30 cellular contexts compared by ENCODE assay signal in the genomic region with DNA sequence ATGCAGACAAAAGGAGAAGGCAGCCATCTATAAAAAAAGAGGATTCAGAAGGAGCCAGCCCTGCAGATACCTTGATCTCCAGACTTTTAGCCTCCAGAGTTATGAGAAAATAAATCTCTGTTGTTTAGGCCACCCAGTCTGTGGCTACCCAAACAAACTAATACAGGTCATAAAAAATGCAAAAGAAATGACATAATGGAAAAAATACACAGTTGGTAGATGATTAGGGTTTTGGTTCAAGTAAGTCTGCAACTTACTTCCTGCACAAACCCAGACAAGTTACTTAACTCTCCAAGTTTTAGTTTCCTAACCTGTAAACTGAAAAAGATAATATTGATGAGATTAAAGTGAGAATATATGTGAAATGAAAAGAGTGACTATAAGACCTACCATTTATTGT. TPM values are rescaled to one million over a fixed set of nuclear protein-coding genes. Genes with fewer than 3 reads are reported as not detected.
DNase-seq lines count a peak whose midpoint lies in the region; ATAC-seq and FAIRE-seq lines count a peak whose summit lies in the region.
"Had no signal": no experiment of that assay in that cellular context is flagged by ENCODE, and none has a peak within 500 bp of the region (broad histone marks: within the 10 kb centered on the region; RNA-seq: fewer than 3 reads in every experiment).

No MANE protein-coding gene starts in this region.

- FAIRE-seq in GM19239 (lab: Jason Lieb, UNC), result peak; percentile 45
- FAIRE-seq: G401.6 had no signal

- H3K4me1 ChIP-seq in SJSA1 (replicated peaks) (peaks cover 9% of the 10 kb centered on the region), aorta (ENCODE audit: control insufficient read depth in 1 of 2, insufficient read depth in 2 of 2, low read length in 2 of 2) (no peaks in the 10 kb centered on the region)
- H3K4me1 ChIP-seq: HAP-1 had no signal

- H3K9me3 ChIP-seq in SJSA1 (replicated peaks) (no peaks in the 10 kb centered on the region), aorta (ENCODE audit: control insufficient read depth, low read length) (no peaks in the 10 kb centered on the region)
- H3K9me3 ChIP-seq: HAP-1, MG63, SJCRH30 had no signal

- H3K36me3 ChIP-seq in SJSA1, result no peaks in the 10 kb centered on the region
- H3K36me3 ChIP-seq in aorta (ENCODE audit: control insufficient read depth in 1 of 2, insufficient read depth in 2 of 2, low read length in 1 of 2), result peaks cover 4% of the 10 kb centered on the region in 2 donors

- ATAC-seq in HG02981 (IDR thresholded peaks at IDR 0.05; ENCODE audit: unreplicated experiment), result no peak
- ATAC-seq in aorta (ENCODE audit: low FRiP score), result no peak
- ATAC-seq: Right ventricle myocardium inferior had no signal

- peak overlapping the region; percentile 18 for H3K27ac Mint-ChIP-seq in activated naive CD4-positive, alpha-beta T cell treated with anti-CD3 and anti-CD28 coated beads for 36 hours
- H3K27ac Mint-ChIP-seq: HFFc6 had no signal

- no peak overlapping the region for H3K4me3 ChIP-seq in SJSA1
- H3K4me3 ChIP-seq in aorta (ENCODE audit: low read length in 2 of 2), result no peak overlapping the region
- H3K4me3 ChIP-seq: HAP-1, MG63, PC-9, SJCRH30 had no signal

- H3K27ac ChIP-seq in SJSA1 (peak overlapping the region; percentile 17; the same call in 1 of the 2 replicates), aorta (ENCODE audit: low read depth in 1 of 2, low read length in 2 of 2) (no peak overlapping the region)
- H3K27ac ChIP-seq: PC-9, SJCRH30 had no signal

- H3K36me3 Mint-ChIP-seq in activated naive CD4-positive, alpha-beta T cell treated with anti-CD3 and anti-CD28 coated beads for 36 hours (ENCODE audit: low read depth), result peaks cover 46% of the 10 kb centered on the region

- intact Hi-C loops in activated naive CD4-positive, alpha-beta T cell treated with anti-CD3 and anti-CD28 coated beads for 36 hours (cut with micrococcal nuclease), result no loop called here
- intact Hi-C loops in aorta (cut with DNase I), result no loop called here

- no peaks in the 10 kb centered on the region for H3K9me3 Mint-ChIP-seq in activated naive CD4-positive, alpha-beta T cell treated with anti-CD3 and anti-CD28 coated beads for 36 hours
- H3K9me3 Mint-ChIP-seq: CD4-positive, alpha-beta memory T cell; HFFc6 had no signal

- CTCF ChIA-PET in activated naive CD4-positive, alpha-beta T cell treated with anti-CD3 and anti-CD28 coated beads for 36 hours (lab: Charles Lee), result interaction anchor here (0.6 kb wide), 1 partner anchor 160 kb away, joined by 3 read pairs; no protein-coding TSS in a partner anchor

- H3K27me3 Mint-ChIP-seq in activated naive CD4-positive, alpha-beta T cell treated with anti-CD3 and anti-CD28 coated beads for 36 hours (ENCODE audit: low read depth), result no peaks in the 10 kb centered on the region
- H3K27me3 Mint-ChIP-seq: CD4-positive, alpha-beta memory T cell had no signal

- no peak for DNase-seq in activated naive CD4-positive, alpha-beta T cell treated with anti-CD3 and anti-CD28 coated beads for 36 hours
- no peak for DNase-seq in activated naive CD4-positive, alpha-beta T cell (lab: John Stamatoyannopoulos, UW)
- DNase-seq in GM19239 (ENCODE audit: insufficient read length, low spot score), result no peak
- peak in 1 of 2 experiments; percentile 25 for DNase-seq in SJSA1 (ENCODE audit: low read depth in 1 of 2, low spot score in 2 of 2)
- no peak for DNase-seq in aorta
- DNase-seq in NCI-H226, result no peak
- DNase-seq: C1 segment of cervical spinal cord; CD4-positive, alpha-beta memory T cell; COR-L47; GOT3; HFFc6; IMR-90; KG1; MG63; NCI-H1105 treated with DMSO at 0.1 percent for 48 hours; NCI-H146; NCI-H1930; NCI-H2107; NCI-H446; NCI-H526; NCI-H82; NK-92 treated with Interleukin-12 subunit alpha and Interleukin-12 subunit beta, amount 100 ng/mL, for 24 hours; PC-9; SJCRH30 had no signal

- H3K27me3 ChIP-seq in SJSA1 (replicated peaks), result no peaks in the 10 kb centered on the region
- H3K27me3 ChIP-seq in aorta (ENCODE audit: control insufficient read depth in 1 of 2, insufficient read depth in 2 of 2, low read length in 1 of 2), result no peaks in the 10 kb centered on the region
- H3K27me3 ChIP-seq: MG63, SJCRH30 had no signal

- H3K4me1 Mint-ChIP-seq in activated naive CD4-positive, alpha-beta T cell treated with anti-CD3 and anti-CD28 coated beads for 36 hours (ENCODE audit: low read depth), result peaks cover 10% of the 10 kb centered on the region

- H3K4me3 Mint-ChIP-seq in activated naive CD4-positive, alpha-beta T cell treated with anti-CD3 and anti-CD28 coated beads for 36 hours, result no peak overlapping the region
- H3K4me3 Mint-ChIP-seq: CD4-positive, alpha-beta memory T cell; HFFc6 had no signal

RNA-seq across cellular contexts. Expression of gene QDPR, which starts 11.3 kb away (rescaled TPM):
- total RNA-seq in activated naive CD4-positive, alpha-beta T cell treated with anti-CD3 and anti-CD28 coated beads for 36 hours, result 10 to 100 TPM; 42.2 to 43.8 TPM
- 10.1 and 24.5 TPM in 2 replicates for total RNA-seq in SJSA1 (2014; rRNA removed; shearing (Covaris generic))
- 10 to 100 TPM; 15.6 to 22.7 TPM for total RNA-seq in aorta
- 10 to 100 TPM; 21.6 to 24.8 TPM for polyA plus RNA-seq in aorta

RNA-seq across cellular contexts. Expression of gene CLRN2, which starts 14.4 kb away (rescaled TPM):
- total RNA-seq in activated naive CD4-positive, alpha-beta T cell treated with anti-CD3 and anti-CD28 coated beads for 36 hours, result not detected
- total RNA-seq in SJSA1 (2014; rRNA removed; shearing (Covaris generic)), result not detected in 2 replicates
- total RNA-seq in aorta, result not detected
- not detected for polyA plus RNA-seq in aorta
- total RNA-seq: A673; CD4-positive, alpha-beta memory T cell; HFFc6; IMR-90; PC-9; Right ventricle myocardium inferior; RPMI7951; SJCRH30 had no signal
- polyA plus RNA-seq: CD4-positive, alpha-beta memory T cell; IMR-90 had no signal
